Comparison of ENCODE assay signal across 28 cellular contexts in genomic region chr1:183457449-183457848, GRCh38. TPM values are rescaled to one million over a fixed set of nuclear protein-coding genes. Genes with fewer than 3 reads are reported as not detected.
"Had no signal": no experiment of that assay in that cellular context is flagged by ENCODE, and none has a peak within 500 bp of the region (broad histone marks: within the 10 kb centered on the region; RNA-seq: fewer than 3 reads in every experiment).

No MANE protein-coding gene starts in this region.

- H2AFZ ChIP-seq: hepatocyte had no signal

- H3K4me3 ChIP-seq: heart left ventricle, hepatocyte, lower lobe of right lung, pancreas, prostate gland, smooth muscle cell, stomach, testis, thyroid gland, transverse colon, upper lobe of right lung had no signal

- H3K9me3 Mint-ChIP-seq: naive thymus-derived CD8-positive, alpha-beta T cell; nephron; neural crest cell; stimulated activated memory B cell treated with anti-CD40 and anti-IgM and Interleukin-4, amounts not matched to agents 10 μg/mL and 1 μg/mL and 100 μg/mL, for 72 hours had no signal

- H3K36me3 Mint-ChIP-seq: naive thymus-derived CD8-positive, alpha-beta T cell; stimulated activated memory B cell treated with anti-CD40 and anti-IgM and Interleukin-4, amounts not matched to agents 10 μg/mL and 1 μg/mL and 100 μg/mL, for 72 hours had no signal

- H3K27me3 ChIP-seq: heart left ventricle, hepatocyte, pancreas, testis, thyroid gland, transverse colon, upper lobe of right lung had no signal

- ATAC-seq: heart left ventricle; left ventricle myocardium superior; lower lobe of right lung; naive thymus-derived CD8-positive, alpha-beta T cell; pancreas; right cardiac atrium; stimulated activated memory B cell treated with anti-CD40 and anti-IgM and Interleukin-4, amounts not matched to agents 10 μg/mL and 1 μg/mL and 100 μg/mL, for 72 hours; upper lobe of right lung had no signal

- H3K36me3 ChIP-seq: heart left ventricle, lower lobe of right lung, pancreas, prostate gland, stomach, thyroid gland, transverse colon, upper lobe of right lung had no signal

- H3K79me2 ChIP-seq: hepatocyte had no signal

- H3K4me1 ChIP-seq: pancreas, prostate gland, testis had no signal

- H3K27ac Mint-ChIP-seq: naive thymus-derived CD8-positive, alpha-beta T cell; nephron; stimulated activated memory B cell treated with anti-CD40 and anti-IgM and Interleukin-4, amounts not matched to agents 10 μg/mL and 1 μg/mL and 100 μg/mL, for 72 hours had no signal

- DNase-seq: heart left ventricle; islet precursor cell; left ventricle myocardium superior; lower lobe of right lung; mammary epithelial cell; mesenchymal stem cell; naive thymus-derived CD8-positive, alpha-beta T cell; nucleus accumbens; pancreas; posterior cingulate gyrus; retina; right cardiac atrium; stimulated activated CD4-positive, alpha-beta T cell treated with anti-CD3 and anti-CD28 coated beads, Interleukin-1b, Interleukin-23, amount 100 ng/mL, for 48 hours; stimulated activated CD4-positive, alpha-beta T cell treated with anti-CD3 and anti-CD28 coated beads, Interleukin-2, amount 100 ng/mL, for 48 hours; stimulated activated CD4-positive, alpha-beta T cell treated with anti-CD3 and anti-CD28 coated beads, Interleukin-4, amount 100 ng/mL, for 4 hours; stimulated activated CD8-positive, alpha-beta memory T cell treated with anti-CD3 and anti-CD28 coated beads, Interleukin-4, amount 100 ng/mL, for 48 hours; stimulated activated naive CD4-positive, alpha-beta T cell treated with Interleukin-2 at 50 U/mL for 16 hours; stomach; testis; thyroid gland; transverse colon; upper lobe of right lung had no signal

- H3K9me3 ChIP-seq: heart left ventricle, lower lobe of right lung, pancreas, prostate gland, stomach, testis, thyroid gland, transverse colon, upper lobe of right lung had no signal

- H3K27ac ChIP-seq: heart left ventricle, hepatocyte, lower lobe of right lung, pancreas, prostate gland, stomach, testis, thyroid gland, transverse colon, upper lobe of right lung had no signal

- H3K4me2 ChIP-seq: hepatocyte, smooth muscle cell had no signal

- H3K4me1 Mint-ChIP-seq: nephron; neural crest cell; stimulated activated memory B cell treated with anti-CD40 and anti-IgM and Interleukin-4, amounts not matched to agents 10 μg/mL and 1 μg/mL and 100 μg/mL, for 72 hours had no signal

- H3K4me3 Mint-ChIP-seq: naive thymus-derived CD8-positive, alpha-beta T cell; nephron; neural crest cell; stimulated activated memory B cell treated with anti-CD40 and anti-IgM and Interleukin-4, amounts not matched to agents 10 μg/mL and 1 μg/mL and 100 μg/mL, for 72 hours had no signal

RNA-seq across cellular contexts. Expression of gene NMNAT2, which starts 39.3 kb away (rescaled TPM):
- total RNA-seq: naive thymus-derived CD8-positive, alpha-beta T cell had no signal
